In the genomic region with DNA sequence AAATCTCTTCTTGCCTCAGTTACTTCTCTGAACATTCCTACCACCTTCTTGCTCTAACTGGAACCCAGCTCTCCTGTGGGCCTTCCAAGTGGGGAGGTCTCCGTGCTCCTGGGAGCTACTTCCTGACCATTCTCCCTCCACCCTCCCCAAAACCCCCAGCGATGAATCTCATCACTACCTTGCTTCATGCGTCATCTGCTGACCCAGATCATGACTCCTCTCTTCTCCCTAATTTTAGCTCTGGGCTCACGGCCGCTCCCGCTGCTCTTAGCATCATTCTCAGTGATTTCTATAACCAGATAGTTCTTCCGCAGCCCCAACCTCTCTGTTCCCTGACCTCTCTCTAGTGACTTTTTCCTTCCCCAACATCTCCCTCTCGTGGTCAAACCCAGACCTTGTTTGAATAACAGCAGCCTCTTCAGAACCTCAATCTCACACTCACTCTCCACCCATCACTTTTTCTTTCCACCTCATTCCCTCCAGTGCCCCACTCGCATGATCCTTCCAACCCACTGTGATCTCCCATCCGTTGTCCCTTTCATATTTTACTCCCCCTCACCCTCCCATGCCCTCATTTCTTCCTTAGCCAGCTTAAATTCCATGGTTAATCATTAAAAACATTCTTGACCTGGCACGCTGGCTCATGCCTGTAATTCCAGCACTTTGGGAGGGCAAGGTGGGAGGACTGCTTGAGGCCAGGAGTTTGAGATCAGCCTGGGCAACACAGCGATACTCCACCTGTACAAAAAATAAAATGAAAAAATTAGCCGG, we compare ENCODE assay signal across 1 cellular context.
TF ChIP-seq lines count a peak whose summit lies in the region.

No MANE protein-coding gene starts in this region.

TF ChIP-seq in HepG2, 621 proteins besides CTCF, POLR2A, EP300 and RAD21 (continued from another document):
- TF ChIP-seq MLXIP (CRISPR knock-in tag; IDR thresholded peaks at IDR 0.05; ENCODE audit: borderline replicate concordance), result no peak
- TF ChIP-seq MTERF4 (CRISPR knock-in tag; IDR thresholded peaks at IDR 0.05), result no peak
- TF ChIP-seq, protein P1, sequence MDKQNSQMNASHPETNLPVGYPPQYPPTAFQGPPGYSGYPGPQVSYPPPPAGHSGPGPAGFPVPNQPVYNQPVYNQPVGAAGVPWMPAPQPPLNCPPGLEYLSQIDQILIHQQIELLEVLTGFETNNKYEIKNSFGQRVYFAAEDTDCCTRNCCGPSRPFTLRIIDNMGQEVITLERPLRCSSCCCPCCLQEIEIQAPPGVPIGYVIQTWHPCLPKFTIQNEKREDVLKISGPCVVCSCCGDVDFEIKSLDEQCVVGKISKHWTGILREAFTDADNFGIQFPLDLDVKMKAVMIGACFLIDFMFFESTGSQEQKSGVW (CRISPR knock-in tag; IDR thresholded peaks at IDR 0.05; ENCODE audit: borderline replicate concordance), result no peak
- TF ChIP-seq SNAPC2 (CRISPR knock-in tag; IDR thresholded peaks at IDR 0.05), result no peak
- no peak for TF ChIP-seq ISL2 (CRISPR knock-in tag; IDR thresholded peaks at IDR 0.05)
- no peak for TF ChIP-seq REL (CRISPR knock-in tag; conservative IDR thresholded peaks at IDR 0.05)
- no peak for TF ChIP-seq KDM6A (CRISPR knock-in tag; IDR thresholded peaks at IDR 0.05; ENCODE audit: low read depth)
- TF ChIP-seq ZNF607 (CRISPR knock-in tag; IDR thresholded peaks at IDR 0.05; ENCODE audit: borderline replicate concordance), result no peak
- TF ChIP-seq, protein P2, sequence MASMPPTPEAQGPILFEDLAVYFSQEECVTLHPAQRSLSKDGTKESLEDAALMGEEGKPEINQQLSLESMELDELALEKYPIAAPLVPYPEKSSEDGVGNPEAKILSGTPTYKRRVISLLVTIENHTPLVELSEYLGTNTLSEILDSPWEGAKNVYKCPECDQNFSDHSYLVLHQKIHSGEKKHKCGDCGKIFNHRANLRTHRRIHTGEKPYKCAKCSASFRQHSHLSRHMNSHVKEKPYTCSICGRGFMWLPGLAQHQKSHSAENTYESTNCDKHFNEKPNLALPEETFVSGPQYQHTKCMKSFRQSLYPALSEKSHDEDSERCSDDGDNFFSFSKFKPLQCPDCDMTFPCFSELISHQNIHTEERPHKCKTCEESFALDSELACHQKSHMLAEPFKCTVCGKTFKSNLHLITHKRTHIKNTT (CRISPR knock-in tag; IDR thresholded peaks at IDR 0.05), result no peak
- no peak for TF ChIP-seq MYC (CRISPR knock-in tag; IDR thresholded peaks at IDR 0.05; ENCODE audit: borderline replicate concordance)
- TF ChIP-seq ZNF737 (CRISPR knock-in tag; IDR thresholded peaks at IDR 0.05; ENCODE audit: borderline replicate concordance), result no peak
- TF ChIP-seq ZNF460 (CRISPR knock-in tag; IDR thresholded peaks at IDR 0.05; ENCODE audit: borderline replicate concordance), result no peak
- TF ChIP-seq ZFP1 (CRISPR knock-in tag; IDR thresholded peaks at IDR 0.05), result no peak
- TF ChIP-seq ZNF746 (CRISPR knock-in tag; IDR thresholded peaks at IDR 0.05), result no peak
- TF ChIP-seq HINFP (CRISPR knock-in tag; IDR thresholded peaks at IDR 0.05; ENCODE audit: low read depth), result no peak
- TF ChIP-seq ZNF547 (CRISPR knock-in tag; IDR thresholded peaks at IDR 0.05), result no peak
- no peak for TF ChIP-seq SP2 (CRISPR knock-in tag; IDR thresholded peaks at IDR 0.05)
- no peak for TF ChIP-seq ZFP37 (CRISPR knock-in tag; IDR thresholded peaks at IDR 0.05; ENCODE audit: borderline replicate concordance)
- peak; percentile 33; the same call in 1 of the 2 replicates for TF ChIP-seq POLR2AphosphoS5 (IDR thresholded peaks at IDR 0.05; ENCODE audit: low read depth, low read length)
TF ChIP-seq in HepG2: peak in this region for 36.
